In the genomic region with DNA sequence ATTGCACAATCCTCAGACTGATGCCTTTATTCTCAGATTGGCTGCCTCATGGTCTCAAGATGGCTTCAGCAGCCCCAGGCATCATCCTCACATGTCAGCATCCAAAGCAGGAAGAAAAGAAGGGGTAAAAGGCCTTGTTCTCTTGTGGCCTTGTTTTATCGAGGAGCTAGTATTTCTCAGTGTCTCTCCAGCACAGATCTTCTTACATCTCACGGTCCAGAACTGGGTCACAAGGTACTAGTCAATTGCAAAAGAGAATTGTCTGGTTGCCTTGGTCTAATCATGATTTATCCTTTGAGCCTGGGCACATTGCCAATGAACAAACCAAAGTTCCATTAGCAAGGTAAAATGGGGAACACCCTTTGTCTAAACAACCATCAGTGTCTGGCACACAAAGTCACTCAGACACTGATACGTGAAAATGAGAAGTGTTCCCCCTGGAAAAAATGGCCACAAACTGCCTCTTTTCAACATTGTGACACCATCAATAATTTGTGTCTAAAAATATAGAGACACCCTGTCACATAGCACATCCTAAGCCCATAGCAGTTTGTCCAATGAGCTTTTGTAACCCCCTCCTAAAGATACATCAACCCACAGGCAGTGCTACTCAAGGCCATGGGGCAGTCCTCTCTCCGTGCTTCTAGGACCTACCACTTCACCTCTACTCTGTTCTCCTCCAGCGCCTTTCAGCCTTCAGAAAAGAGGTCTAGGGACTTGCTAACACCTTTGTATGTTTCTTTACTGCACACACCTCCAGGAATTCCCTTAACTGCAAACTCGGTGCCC, we compare ENCODE assay signal across 12 cellular contexts.
DNase-seq lines count a peak whose midpoint lies in the region; ATAC-seq, FAIRE-seq and TF ChIP-seq lines count a peak whose summit lies in the region.
"Had no signal": no experiment of that assay in that cellular context is flagged by ENCODE, and none has a peak within 500 bp of the region (broad histone marks: within the 10 kb centered on the region; RNA-seq: fewer than 3 reads in every experiment).

No MANE protein-coding gene starts in this region.

- DNase-seq in CD8-positive, alpha-beta memory T cell, result no peak
- peak; percentile 65 for DNase-seq in NOMO-1 treated with dmso at 0.1 percent for 144 hours (lab: John Stamatoyannopoulos, UW; ENCODE audit: unreplicated experiment)
- no peak for DNase-seq in memory B cell (ENCODE audit: low spot score in 2 of 2)
- DNase-seq in HEK293T (ENCODE audit: extremely low spot score), result no peak
- no peak for DNase-seq in GM12892 (ENCODE audit: insufficient read length)
- no peak for DNase-seq in HK-2 (ENCODE audit: unreplicated experiment)
- DNase-seq: activated B cell treated with CpG ODN at 0.5 μM for 24 hours; midbrain; NCI-H526 treated with DMSO at 0.1 percent for 48 hours; stimulated activated CD4-positive, alpha-beta T cell treated with anti-CD3 and anti-CD28 coated beads, Interleukin-12 subunit alpha, Interleukin-12 subunit beta, amount 100 ng/mL, for 4 hours had no signal

- H3K27ac Mint-ChIP-seq in CD8-positive, alpha-beta memory T cell, result peak overlapping the region in 5 of 8 donors; percentile 5 to 75 (median 49)
- peak overlapping the region; percentile 45 for H3K27ac Mint-ChIP-seq in memory B cell
- H3K27ac Mint-ChIP-seq: activated B cell treated with CpG ODN at 0.5 μM for 24 hours had no signal

- no peak overlapping the region for H3K4me3 Mint-ChIP-seq in CD8-positive, alpha-beta memory T cell
- H3K4me3 Mint-ChIP-seq in memory B cell, result no peak overlapping the region
- H3K4me3 Mint-ChIP-seq: activated B cell treated with CpG ODN at 0.5 μM for 24 hours had no signal

- H3K36me3 ChIP-seq in CD8-positive, alpha-beta memory T cell (ENCODE audit: insufficient read depth, low read length), result no peaks in the 10 kb centered on the region
- no peaks in the 10 kb centered on the region for H3K36me3 ChIP-seq in KMS-11 (ENCODE audit: insufficient read depth)

- no peaks in the 10 kb centered on the region for H4K20me1 ChIP-seq in KMS-11 (ENCODE audit: insufficient read depth)

- H3K36me3 Mint-ChIP-seq in CD8-positive, alpha-beta memory T cell, result no peaks in the 10 kb centered on the region
- no peaks in the 10 kb centered on the region for H3K36me3 Mint-ChIP-seq in memory B cell

- no peak for ATAC-seq in memory B cell (ENCODE audit: low read depth)
- ATAC-seq: body of pancreas had no signal

- no peak overlapping the region for H3K9ac ChIP-seq in KMS-11

- no peak overlapping the region for H3K27ac ChIP-seq in CD8-positive, alpha-beta memory T cell (ENCODE audit: low read depth, low read length)
- H3K27ac ChIP-seq in KMS-11, result peak overlapping the region; percentile 45

- H3K9me3 Mint-ChIP-seq in CD8-positive, alpha-beta memory T cell, result peaks cover 0 to 2% (median 0%) of the 10 kb centered on the region in 5 donors
- no peaks in the 10 kb centered on the region for H3K9me3 Mint-ChIP-seq in memory B cell
- H3K9me3 Mint-ChIP-seq: activated B cell treated with CpG ODN at 0.5 μM for 24 hours had no signal

- H3K4me3 ChIP-seq in CD8-positive, alpha-beta memory T cell (ENCODE audit: low read length), result no peak overlapping the region
- no peak overlapping the region for H3K4me3 ChIP-seq in KMS-11 (IDR thresholded peaks at IDR 0.05; ENCODE audit: insufficient read depth, low read depth, low read length)
- H3K4me3 ChIP-seq: body of pancreas had no signal

- CTCF ChIA-PET in CD8-positive, alpha-beta memory T cell (lab: Charles Lee), result no interaction called here
- CTCF ChIA-PET in HEK293T (lab: Yijun Ruan, JAX), result no interaction called here

- peaks cover 23 to 47% (median 33%) of the 10 kb centered on the region in 3 donors for H3K4me1 Mint-ChIP-seq in CD8-positive, alpha-beta memory T cell
- H3K4me1 Mint-ChIP-seq in memory B cell, result peaks cover 14% of the 10 kb centered on the region

- TF ChIP-seq POLR2A in GM12892 (IDR thresholded peaks at IDR 0.05; ENCODE audit: low read depth, low read length), result no peak

- TF ChIP-seq CTCF in KMS-11 (conservative IDR thresholded peaks at IDR 0.05; ENCODE audit: low read depth, low read length), result no peak

- peak overlapping the region; percentile 52 for H3K4me2 ChIP-seq in KMS-11

- H3K27me3 ChIP-seq in CD8-positive, alpha-beta memory T cell (ENCODE audit: insufficient read depth, low read length, poor library complexity, severe bottlenecking), result no peaks in the 10 kb centered on the region
- H3K27me3 ChIP-seq in KMS-11 (ENCODE audit: insufficient read depth, low read depth), result no peaks in the 10 kb centered on the region
- H3K27me3 ChIP-seq: body of pancreas had no signal

- H3K9me3 ChIP-seq in CD8-positive, alpha-beta memory T cell (ENCODE audit: low read length), result no peaks in the 10 kb centered on the region
- H3K9me3 ChIP-seq: body of pancreas had no signal

- H3K4me1 ChIP-seq in CD8-positive, alpha-beta memory T cell (ENCODE audit: insufficient read depth, low read length), result peaks cover 22% of the 10 kb centered on the region
- peaks cover 40% of the 10 kb centered on the region for H3K4me1 ChIP-seq in KMS-11 (ENCODE audit: low read depth, poor library complexity, severe bottlenecking)
- H3K4me1 ChIP-seq: body of pancreas had no signal

- H2AFZ ChIP-seq in KMS-11 (ENCODE audit: low read depth), result peak overlapping the region; percentile 31; the same call in 1 of the 2 replicates

- POLR2A ChIA-PET in CD8-positive, alpha-beta memory T cell (lab: Charles Lee), result no interaction called here
- POLR2A ChIA-PET in HEK293T (lab: Yijun Ruan, JAX), result no interaction called here

- peaks cover 0 to 7% of the 10 kb centered on the region in 2 donors for H3K27me3 Mint-ChIP-seq in CD8-positive, alpha-beta memory T cell
- peaks cover 4% of the 10 kb centered on the region for H3K27me3 Mint-ChIP-seq in memory B cell
- H3K27me3 Mint-ChIP-seq: activated B cell treated with CpG ODN at 0.5 μM for 24 hours had no signal

- no peak for FAIRE-seq in GM12892 (lab: Jason Lieb, UNC)

- no peaks in the 10 kb centered on the region for H3K79me2 ChIP-seq in KMS-11 (ENCODE audit: insufficient read depth, low read depth)

TF ChIP-seq in HEK293T, 16 proteins besides CTCF, POLR2A, EP300 and RAD21:
- TF ChIP-seq ARNT (IDR thresholded peaks at IDR 0.05), result no peak
- TF ChIP-seq NFRKB (IDR thresholded peaks at IDR 0.05), result no peak
- TF ChIP-seq FOXA1 (IDR thresholded peaks at IDR 0.05), result no peak
- TF ChIP-seq SP1 (IDR thresholded peaks at IDR 0.05), result no peak
- TF ChIP-seq LEF1 (IDR thresholded peaks at IDR 0.05; ENCODE audit: borderline replicate concordance), result no peak
- TF ChIP-seq FOXK2 (IDR thresholded peaks at IDR 0.05), result no peak
- no peak for TF ChIP-seq PKNOX1 (IDR thresholded peaks at IDR 0.05)
- TF ChIP-seq ZNF384 (IDR thresholded peaks at IDR 0.05), result no peak
